2 cellular contexts compared by ENCODE assay signal in the genomic region with DNA sequence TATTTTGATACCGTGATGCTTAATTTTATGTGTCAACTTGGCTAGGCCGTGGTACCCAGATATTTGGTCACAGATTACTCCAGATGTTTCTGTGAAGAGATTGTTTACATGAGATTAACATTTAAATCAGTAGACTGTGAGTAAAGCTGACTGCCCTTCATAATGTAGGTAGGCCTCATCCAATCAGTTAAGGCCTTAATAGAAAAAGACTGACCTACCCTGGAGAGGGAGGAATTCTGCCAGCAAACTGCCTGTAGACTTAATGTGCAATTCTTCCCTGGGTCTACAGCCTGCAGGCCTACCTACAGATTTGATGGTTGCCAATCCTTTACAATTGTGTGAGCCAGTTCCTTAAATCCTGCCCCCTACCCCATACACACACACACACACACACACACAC.
TF ChIP-seq lines count a peak whose summit lies in the region.

No MANE protein-coding gene starts in this region.

TF ChIP-seq in GM23338, 12 proteins besides CTCF, POLR2A, EP300 and RAD21:
- TF ChIP-seq, protein P1, sequence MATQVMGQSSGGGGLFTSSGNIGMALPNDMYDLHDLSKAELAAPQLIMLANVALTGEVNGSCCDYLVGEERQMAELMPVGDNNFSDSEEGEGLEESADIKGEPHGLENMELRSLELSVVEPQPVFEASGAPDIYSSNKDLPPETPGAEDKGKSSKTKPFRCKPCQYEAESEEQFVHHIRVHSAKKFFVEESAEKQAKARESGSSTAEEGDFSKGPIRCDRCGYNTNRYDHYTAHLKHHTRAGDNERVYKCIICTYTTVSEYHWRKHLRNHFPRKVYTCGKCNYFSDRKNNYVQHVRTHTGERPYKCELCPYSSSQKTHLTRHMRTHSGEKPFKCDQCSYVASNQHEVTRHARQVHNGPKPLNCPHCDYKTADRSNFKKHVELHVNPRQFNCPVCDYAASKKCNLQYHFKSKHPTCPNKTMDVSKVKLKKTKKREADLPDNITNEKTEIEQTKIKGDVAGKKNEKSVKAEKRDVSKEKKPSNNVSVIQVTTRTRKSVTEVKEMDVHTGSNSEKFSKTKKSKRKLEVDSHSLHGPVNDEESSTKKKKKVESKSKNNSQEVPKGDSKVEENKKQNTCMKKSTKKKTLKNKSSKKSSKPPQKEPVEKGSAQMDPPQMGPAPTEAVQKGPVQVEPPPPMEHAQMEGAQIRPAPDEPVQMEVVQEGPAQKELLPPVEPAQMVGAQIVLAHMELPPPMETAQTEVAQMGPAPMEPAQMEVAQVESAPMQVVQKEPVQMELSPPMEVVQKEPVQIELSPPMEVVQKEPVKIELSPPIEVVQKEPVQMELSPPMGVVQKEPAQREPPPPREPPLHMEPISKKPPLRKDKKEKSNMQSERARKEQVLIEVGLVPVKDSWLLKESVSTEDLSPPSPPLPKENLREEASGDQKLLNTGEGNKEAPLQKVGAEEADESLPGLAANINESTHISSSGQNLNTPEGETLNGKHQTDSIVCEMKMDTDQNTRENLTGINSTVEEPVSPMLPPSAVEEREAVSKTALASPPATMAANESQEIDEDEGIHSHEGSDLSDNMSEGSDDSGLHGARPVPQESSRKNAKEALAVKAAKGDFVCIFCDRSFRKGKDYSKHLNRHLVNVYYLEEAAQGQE (IDR thresholded peaks at IDR 0.05; ENCODE audit: unreplicated experiment): no peak
- TF ChIP-seq CREB1 (CRISPR knock-in tag; IDR thresholded peaks at IDR 0.05; ENCODE audit: low read depth) (no peak), JUNB (IDR thresholded peaks at IDR 0.05; ENCODE audit: unreplicated experiment) (no peak), ZNF331 (CRISPR knock-in tag; IDR thresholded peaks at IDR 0.05; ENCODE audit: low read depth) (no peak), EZH2phosphoT487 (IDR thresholded peaks at IDR 0.05; ENCODE audit: unreplicated experiment) (no peak), EZH2 (IDR thresholded peaks at IDR 0.05; ENCODE audit: low read depth, unreplicated experiment) (no peak), STAT1 (IDR thresholded peaks at IDR 0.05; ENCODE audit: unreplicated experiment) (no peak), POLR2AphosphoS5 (IDR thresholded peaks at IDR 0.05; ENCODE audit: low read depth) (no peak), ZNF114 (CRISPR knock-in tag; IDR thresholded peaks at IDR 0.05) (no peak), ZNF462 (CRISPR knock-in tag; IDR thresholded peaks at IDR 0.05) (no peak)

TF ChIP-seq in WTC11, 78 proteins besides CTCF, POLR2A, EP300 and RAD21 (continued from another document):
- TF ChIP-seq, protein P2, sequence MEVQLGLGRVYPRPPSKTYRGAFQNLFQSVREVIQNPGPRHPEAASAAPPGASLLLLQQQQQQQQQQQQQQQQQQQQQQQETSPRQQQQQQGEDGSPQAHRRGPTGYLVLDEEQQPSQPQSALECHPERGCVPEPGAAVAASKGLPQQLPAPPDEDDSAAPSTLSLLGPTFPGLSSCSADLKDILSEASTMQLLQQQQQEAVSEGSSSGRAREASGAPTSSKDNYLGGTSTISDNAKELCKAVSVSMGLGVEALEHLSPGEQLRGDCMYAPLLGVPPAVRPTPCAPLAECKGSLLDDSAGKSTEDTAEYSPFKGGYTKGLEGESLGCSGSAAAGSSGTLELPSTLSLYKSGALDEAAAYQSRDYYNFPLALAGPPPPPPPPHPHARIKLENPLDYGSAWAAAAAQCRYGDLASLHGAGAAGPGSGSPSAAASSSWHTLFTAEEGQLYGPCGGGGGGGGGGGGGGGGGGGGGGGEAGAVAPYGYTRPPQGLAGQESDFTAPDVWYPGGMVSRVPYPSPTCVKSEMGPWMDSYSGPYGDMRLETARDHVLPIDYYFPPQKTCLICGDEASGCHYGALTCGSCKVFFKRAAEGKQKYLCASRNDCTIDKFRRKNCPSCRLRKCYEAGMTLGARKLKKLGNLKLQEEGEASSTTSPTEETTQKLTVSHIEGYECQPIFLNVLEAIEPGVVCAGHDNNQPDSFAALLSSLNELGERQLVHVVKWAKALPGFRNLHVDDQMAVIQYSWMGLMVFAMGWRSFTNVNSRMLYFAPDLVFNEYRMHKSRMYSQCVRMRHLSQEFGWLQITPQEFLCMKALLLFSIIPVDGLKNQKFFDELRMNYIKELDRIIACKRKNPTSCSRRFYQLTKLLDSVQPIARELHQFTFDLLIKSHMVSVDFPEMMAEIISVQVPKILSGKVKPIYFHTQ (CRISPR knock-in tag; IDR thresholded peaks at IDR 0.05): no peak
- no peak for TF ChIP-seq ARID4B (CRISPR knock-in tag; IDR thresholded peaks at IDR 0.05; ENCODE audit: borderline replicate concordance)
- TF ChIP-seq ZNF512 (CRISPR knock-in tag; IDR thresholded peaks at IDR 0.05; ENCODE audit: borderline replicate concordance): no peak
- TF ChIP-seq HMGA2 (CRISPR knock-in tag; IDR thresholded peaks at IDR 0.05): no peak
